In genomic region chr10:31317652-31318381, GRCh38 we compare ENCODE assay signal across 8 cellular contexts. TPM values are rescaled to one million over a fixed set of nuclear protein-coding genes. Genes with fewer than 3 reads are reported as not detected.
DNase-seq lines count a peak whose midpoint lies in the region; ATAC-seq and TF ChIP-seq lines count a peak whose summit lies in the region.

No MANE protein-coding gene starts in this region.

- H3K27ac ChIP-seq in neural cell (ENCODE audit: low read length), result no peak overlapping the region
- H3K27ac ChIP-seq in upper lobe of right lung, result peak overlapping the region; percentile 87

- H3K4me3 Mint-ChIP-seq in T-cell, result peak overlapping the region; percentile 91 to 100 (median 97)
- H3K4me3 Mint-ChIP-seq in dendritic cell treated with granulocyte-macrophage colony-stimulating factor and Interleukin-4, amounts not matched to agents 40 ng/mL and 50 ng/mL, for 4 days, result peak overlapping the region; percentile 83

- TF ChIP-seq CTCF in GM06990 (IDR thresholded peaks at IDR 0.05; ENCODE audit: insufficient read depth, low read length, poor library complexity, severe bottlenecking) (no peak), neural cell (IDR thresholded peaks at IDR 0.05; ENCODE audit: poor library complexity, severe bottlenecking) (no peak), upper lobe of right lung (IDR thresholded peaks at IDR 0.05) (no peak), GM10266 (IDR thresholded peaks at IDR 0.05; ENCODE audit: control insufficient read depth, insufficient read depth, low read depth, missing control alignments) (no peak)

- H3K36me3 ChIP-seq in GM06990 (ENCODE audit: control insufficient read depth, insufficient read depth, low read length), result no peaks in the 10 kb centered on the region
- no peaks in the 10 kb centered on the region for H3K36me3 ChIP-seq in neural cell (ENCODE audit: insufficient read depth, low read length)
- no peaks in the 10 kb centered on the region for H3K36me3 ChIP-seq in upper lobe of right lung

- no peaks in the 10 kb centered on the region for H3K9me3 Mint-ChIP-seq in T-cell
- no peaks in the 10 kb centered on the region for H3K9me3 Mint-ChIP-seq in dendritic cell treated with granulocyte-macrophage colony-stimulating factor and Interleukin-4, amounts not matched to agents 40 ng/mL and 50 ng/mL, for 4 days

- CTCF ChIA-PET in T-cell (lab: Charles Lee), result no interaction called here

- POLR2A ChIA-PET in T-cell (lab: Charles Lee), result no interaction called here

- peak overlapping the region; percentile 58 for H3K9ac ChIP-seq in neural cell (ENCODE audit: low read length)

- peak overlapping the region; percentile 94 to 99 for H3K27ac Mint-ChIP-seq in T-cell
- peak overlapping the region; percentile 38 for H3K27ac Mint-ChIP-seq in dendritic cell treated with granulocyte-macrophage colony-stimulating factor and Interleukin-4, amounts not matched to agents 40 ng/mL and 50 ng/mL, for 4 days

- intact Hi-C loops in dendritic cell treated with granulocyte-macrophage colony-stimulating factor and Interleukin-4, amounts not matched to agents 40 ng/mL and 50 ng/mL, for 4 days (cut with micrococcal nuclease), result no loop called here
- intact Hi-C loops in upper lobe of right lung (cut with DNase I), result no loop called here

- no peaks in the 10 kb centered on the region for H3K9me2 ChIP-seq in neural cell (ENCODE audit: insufficient read depth, low read length)

- peak overlapping the region; percentile 95 for H3K4me3 ChIP-seq in GM06990 (replicated peaks; ENCODE audit: low read depth, low read length)
- peak overlapping the region; percentile 91 for H3K4me3 ChIP-seq in neural cell (ENCODE audit: low read length)
- peak overlapping the region; percentile 88 for H3K4me3 ChIP-seq in upper lobe of right lung

- TF ChIP-seq RAD21 in neural cell (conservative IDR thresholded peaks at IDR 0.05), result no peak

- H3K79me2 ChIP-seq in neural cell (replicated peaks; ENCODE audit: insufficient read depth, low read length), result peaks cover 27% of the 10 kb centered on the region

- H3K9me3 ChIP-seq in neural cell (ENCODE audit: low read length) (no peaks in the 10 kb centered on the region), upper lobe of right lung (no peaks in the 10 kb centered on the region)

- no peaks in the 10 kb centered on the region for H3K36me3 Mint-ChIP-seq in T-cell
- no peaks in the 10 kb centered on the region for H3K36me3 Mint-ChIP-seq in dendritic cell treated with granulocyte-macrophage colony-stimulating factor and Interleukin-4, amounts not matched to agents 40 ng/mL and 50 ng/mL, for 4 days (ENCODE audit: low read depth)

- peak overlapping the region; percentile 97 for H2AFZ ChIP-seq in neural cell (ENCODE audit: low read depth, low read length)

- ATAC-seq in T-cell (replicated peaks in 1 of 4), result no peak
- ATAC-seq in upper lobe of right lung, result no peak
- no peak for ATAC-seq in GM21529 (IDR thresholded peaks at IDR 0.05; ENCODE audit: unreplicated experiment)

- H3K4me1 ChIP-seq in upper lobe of right lung, result peaks cover 11% of the 10 kb centered on the region

- peak overlapping the region; percentile 89 for H3K4me2 ChIP-seq in neural cell (ENCODE audit: low read length)

- DNase-seq in GM06990 (ENCODE audit: extremely low read depth, insufficient read length) (peak; percentile 90), T-cell (peak in 14 of 34 experiments; percentile 56 to 72 (median 61)), upper lobe of right lung (peak; percentile 78), GM10266 (ENCODE audit: extremely low spot score) (no peak), anterior cingulate cortex (lab: John Stamatoyannopoulos, UW) (no peak)

- no peaks in the 10 kb centered on the region for H3K27me3 ChIP-seq in GM06990 (replicated peaks; ENCODE audit: control insufficient read depth, insufficient read depth, low read length)
- H3K27me3 ChIP-seq in neural cell (ENCODE audit: insufficient read depth, low read depth, low read length), result no peaks in the 10 kb centered on the region
- H3K27me3 ChIP-seq in upper lobe of right lung, result peaks cover 18% of the 10 kb centered on the region

- H3F3A ChIP-seq in neural cell (ENCODE audit: insufficient read depth, low read length, poor library complexity, severe bottlenecking), result peaks cover 2% of the 10 kb centered on the region

- no peak for TF ChIP-seq EP300 in neural cell (conservative IDR thresholded peaks at IDR 0.05; ENCODE audit: poor library complexity, severe bottlenecking)

- H3K27me3 Mint-ChIP-seq in T-cell, result no peaks in the 10 kb centered on the region
- H3K27me3 Mint-ChIP-seq in dendritic cell treated with granulocyte-macrophage colony-stimulating factor and Interleukin-4, amounts not matched to agents 40 ng/mL and 50 ng/mL, for 4 days, result peaks cover 54% of the 10 kb centered on the region

- H4K20me1 ChIP-seq in neural cell (ENCODE audit: insufficient read depth), result no peaks in the 10 kb centered on the region

- H3K4me1 Mint-ChIP-seq in T-cell, result peaks cover 30 to 46% (median 32%) of the 10 kb centered on the region in 3 donors
- H3K4me1 Mint-ChIP-seq in dendritic cell treated with granulocyte-macrophage colony-stimulating factor and Interleukin-4, amounts not matched to agents 40 ng/mL and 50 ng/mL, for 4 days (ENCODE audit: low read depth), result peaks cover 34% of the 10 kb centered on the region

TF ChIP-seq in neural cell, 6 proteins besides CTCF, POLR2A, EP300 and RAD21:
- TF ChIP-seq MXI1 (conservative IDR thresholded peaks at IDR 0.05; ENCODE audit: poor library complexity, severe bottlenecking), result no peak
- no peak for TF ChIP-seq REST (IDR thresholded peaks at IDR 0.05; ENCODE audit: borderline replicate concordance)
- no peak for TF ChIP-seq POLR2AphosphoS5 (IDR thresholded peaks at IDR 0.05)
- no peak for TF ChIP-seq SMC3 (conservative IDR thresholded peaks at IDR 0.05; ENCODE audit: poor library complexity)
- no peak for TF ChIP-seq TAF1 (IDR thresholded peaks at IDR 0.05; ENCODE audit: low read depth)
- TF ChIP-seq EZH2 (IDR thresholded peaks at IDR 0.05; ENCODE audit: borderline replicate concordance, insufficient read depth, low read length, poor library complexity, severe bottlenecking), result no peak

RNA-seq across cellular contexts. Expression of gene ZEB1, which starts 1.2 kb away (rescaled TPM):
- total RNA-seq in T-cell (100 to 1,000 TPM in 1 of 5 donors, 10 to 100 TPM in 4; 39.9 to 125 (median 48.4) TPM), upper lobe of right lung (55.2 TPM)
- 15.6 and 18.0 TPM in 2 replicates for polyA plus RNA-seq in neural cell
- polyA minus RNA-seq in neural cell, result 84.7 and 101 TPM in 2 replicates

Comparison
In these comparisons a context has a peak if more than half of its experiments do, and no peak if none do; other contexts are left out.
1. DNase-seq: peak in GM06990 (single experiment) and upper lobe of right lung (single experiment); none in GM10266 (single experiment) and anterior cingulate cortex (0 of 58).
2. Peak in every context shown above with its lines, with median percentiles within 50 percentile points of each other: H3K4me3 ChIP-seq.